ENCODE assay signal across 19 cellular contexts in genomic region chr11:114102993-114103896, GRCh38. TPM values are rescaled to one million over a fixed set of nuclear protein-coding genes. Genes with fewer than 3 reads are reported as not detected.
DNase-seq lines count a peak whose midpoint lies in the region; ATAC-seq and TF ChIP-seq lines count a peak whose summit lies in the region.
"Had no signal": no experiment of that assay in that cellular context is flagged by ENCODE, and none has a peak within 500 bp of the region (broad histone marks: within the 10 kb centered on the region; RNA-seq: fewer than 3 reads in every experiment).

No MANE protein-coding gene starts in this region.

- intact Hi-C loops in dorsolateral prefrontal cortex (cut with DNase I) = no loop called here

- peak; percentile 47 for DNase-seq in activated CD8-positive, alpha-beta memory T cell treated with anti-CD3 and anti-CD28 coated beads, Interleukin-2, amount 10 ng/mL, durations not matched to agents 7 days and 5 days
- DNase-seq in activated CD8-positive, alpha-beta memory T cell treated with anti-CD3 and anti-CD28 coated beads, Interleukin-2, amount 50 U/mL, for 4 hours = no peak
- peak; percentile 38 for DNase-seq in T-helper 2 cell treated with Interferon-gamma antibody and Interleukin-4, amounts not matched to agents 5 μg/mL and 100 μg/mL, for 36 hours (ENCODE audit: low spot score)
- DNase-seq in dorsolateral prefrontal cortex = no peak
- DNase-seq in stimulated activated naive CD8-positive, alpha-beta T cell treated with anti-CD3 and anti-CD28 coated beads, Interleukin-15, Interleukin-2, amounts not matched to agents 100 U/mL and 50 U/mL, for 24 hours = no peak
- no peak for DNase-seq in mesenteric fat pad (ENCODE audit: low spot score)
- no peak for DNase-seq in pons (ENCODE audit: low spot score)
- DNase-seq: COR-L47, GDM1, hypothalamus, left cardiac atrium, mucosa of descending colon, NCI-H1417, NCI-H2227 treated with DMSO at 0.1 percent for 48 hours, SJCRH30 had no signal

- CTCF ChIA-PET in activated CD8-positive, alpha-beta memory T cell treated with anti-CD3 and anti-CD28 coated beads, Interleukin-2, amount 10 ng/mL, durations not matched to agents 7 days and 5 days (lab: Charles Lee) = interaction anchor here (1.0 kb wide), 1 partner anchor 13 kb away, joined by 3 read pairs; no protein-coding TSS in a partner anchor

- no peak for TF ChIP-seq CTCF in dorsolateral prefrontal cortex (IDR thresholded peaks at IDR 0.05 in 54 of 56, conservative IDR thresholded peaks at IDR 0.05 in 2 of 56; ENCODE audit: low read depth in 1 of 56, partially characterized antibody in 56 of 56)

- peaks cover 5% of the 10 kb centered on the region for H3K27me3 Mint-ChIP-seq in activated CD8-positive, alpha-beta memory T cell treated with anti-CD3 and anti-CD28 coated beads, Interleukin-2, amount 10 ng/mL, durations not matched to agents 7 days and 5 days
- peaks cover 33% of the 10 kb centered on the region for H3K27me3 Mint-ChIP-seq in T-helper 2 cell treated with Interferon-gamma antibody and Interleukin-4, amounts not matched to agents 5 μg/mL and 100 μg/mL, for 36 hours (ENCODE audit: low read depth)

- no peaks in the 10 kb centered on the region for H3K27me3 ChIP-seq in dorsolateral prefrontal cortex
- H3K27me3 ChIP-seq: SJCRH30, suprapubic skin had no signal

- H3K27ac Mint-ChIP-seq in activated CD8-positive, alpha-beta memory T cell treated with anti-CD3 and anti-CD28 coated beads, Interleukin-2, amount 10 ng/mL, durations not matched to agents 7 days and 5 days = peak overlapping the region; percentile 60
- peak overlapping the region; percentile 87 for H3K27ac Mint-ChIP-seq in T-helper 2 cell treated with Interferon-gamma antibody and Interleukin-4, amounts not matched to agents 5 μg/mL and 100 μg/mL, for 36 hours

- peak; percentile 80 for ATAC-seq in activated CD8-positive, alpha-beta memory T cell treated with anti-CD3 and anti-CD28 coated beads, Interleukin-2, amount 10 ng/mL, durations not matched to agents 7 days and 5 days
- ATAC-seq in stimulated activated naive CD8-positive, alpha-beta T cell treated with anti-CD3 and anti-CD28 coated beads, Interleukin-15, Interleukin-2, amounts not matched to agents 100 U/mL and 50 U/mL, for 24 hours = peak; percentile 43
- ATAC-seq in HG03139 (IDR thresholded peaks at IDR 0.05; ENCODE audit: unreplicated experiment) = no peak
- ATAC-seq: HCT116, K562, mucosa of descending colon had no signal

- no peaks in the 10 kb centered on the region for H3K9me3 Mint-ChIP-seq in activated CD8-positive, alpha-beta memory T cell treated with anti-CD3 and anti-CD28 coated beads, Interleukin-2, amount 10 ng/mL, durations not matched to agents 7 days and 5 days (ENCODE audit: low read depth)
- no peaks in the 10 kb centered on the region for H3K9me3 Mint-ChIP-seq in T-helper 2 cell treated with Interferon-gamma antibody and Interleukin-4, amounts not matched to agents 5 μg/mL and 100 μg/mL, for 36 hours

- no peaks in the 10 kb centered on the region for H3K36me3 Mint-ChIP-seq in activated CD8-positive, alpha-beta memory T cell treated with anti-CD3 and anti-CD28 coated beads, Interleukin-2, amount 10 ng/mL, durations not matched to agents 7 days and 5 days
- peaks cover 12% of the 10 kb centered on the region for H3K36me3 Mint-ChIP-seq in T-helper 2 cell treated with Interferon-gamma antibody and Interleukin-4, amounts not matched to agents 5 μg/mL and 100 μg/mL, for 36 hours (ENCODE audit: low read depth)

- peak overlapping the region in 48 of 59 donors; percentile 1 to 72 (median 46) for H3K27ac ChIP-seq in dorsolateral prefrontal cortex
- H3K27ac ChIP-seq: SJCRH30, suprapubic skin had no signal

- peak overlapping the region in 1 of 59 donors; percentile 1 for H3K4me3 ChIP-seq in dorsolateral prefrontal cortex
- H3K4me3 ChIP-seq: K562, mucosa of descending colon, SJCRH30, suprapubic skin had no signal

- peaks cover 30% of the 10 kb centered on the region for H3K4me1 Mint-ChIP-seq in activated CD8-positive, alpha-beta memory T cell treated with anti-CD3 and anti-CD28 coated beads, Interleukin-2, amount 10 ng/mL, durations not matched to agents 7 days and 5 days
- H3K4me1 Mint-ChIP-seq in T-helper 2 cell treated with Interferon-gamma antibody and Interleukin-4, amounts not matched to agents 5 μg/mL and 100 μg/mL, for 36 hours (ENCODE audit: low read depth) = peaks cover 64% of the 10 kb centered on the region

- H3K4me3 Mint-ChIP-seq in activated CD8-positive, alpha-beta memory T cell treated with anti-CD3 and anti-CD28 coated beads, Interleukin-2, amount 10 ng/mL, durations not matched to agents 7 days and 5 days = no peak overlapping the region
- H3K4me3 Mint-ChIP-seq in T-helper 2 cell treated with Interferon-gamma antibody and Interleukin-4, amounts not matched to agents 5 μg/mL and 100 μg/mL, for 36 hours = peak overlapping the region; percentile 77

RNA-seq across cellular contexts. Expression of gene ZBTB16, which starts 43.7 kb away (rescaled TPM):
- total RNA-seq in activated CD8-positive, alpha-beta memory T cell treated with anti-CD3 and anti-CD28 coated beads, Interleukin-2, amount 10 ng/mL, durations not matched to agents 7 days and 5 days = 1 to 10 TPM; 3.2 to 3.9 TPM
- 100 to 1,000 TPM in 118 of 120 experiments, 10 to 100 TPM in 2; 78.3 to 259 (median 179) TPM for total RNA-seq in dorsolateral prefrontal cortex
- total RNA-seq in mesenteric fat pad = 196 TPM
- total RNA-seq: SJCRH30 had no signal

Comparison
In these comparisons a context has a peak if more than half of its experiments do, and no peak if none do; other contexts are left out.
1. DNase-seq: peak in activated CD8-positive, alpha-beta memory T cell treated with anti-CD3 and anti-CD28 coated beads, Interleukin-2, amount 10 ng/mL, durations not matched to agents 7 days and 5 days (single experiment) and T-helper 2 cell treated with Interferon-gamma antibody and Interleukin-4, amounts not matched to agents 5 μg/mL and 100 μg/mL, for 36 hours (single experiment); none in activated CD8-positive, alpha-beta memory T cell treated with anti-CD3 and anti-CD28 coated beads, Interleukin-2, amount 50 U/mL, for 4 hours (single experiment), dorsolateral prefrontal cortex (0 of 10), stimulated activated naive CD8-positive, alpha-beta T cell treated with anti-CD3 and anti-CD28 coated beads, Interleukin-15, Interleukin-2, amounts not matched to agents 100 U/mL and 50 U/mL, for 24 hours (single experiment), mesenteric fat pad (single experiment) and pons (single experiment).
2. RNA of gene ZBTB16, which starts 43.7 kb away (total RNA-seq): 196 TPM in mesenteric fat pad (single experiment) and 78.3 to 259 TPM in dorsolateral prefrontal cortex; 3.2 to 3.9 TPM in activated CD8-positive, alpha-beta memory T cell treated with anti-CD3 and anti-CD28 coated beads, Interleukin-2, amount 10 ng/mL, durations not matched to agents 7 days and 5 days; every median in the first group is over 10 times any median in the second.